In the genomic region with DNA sequence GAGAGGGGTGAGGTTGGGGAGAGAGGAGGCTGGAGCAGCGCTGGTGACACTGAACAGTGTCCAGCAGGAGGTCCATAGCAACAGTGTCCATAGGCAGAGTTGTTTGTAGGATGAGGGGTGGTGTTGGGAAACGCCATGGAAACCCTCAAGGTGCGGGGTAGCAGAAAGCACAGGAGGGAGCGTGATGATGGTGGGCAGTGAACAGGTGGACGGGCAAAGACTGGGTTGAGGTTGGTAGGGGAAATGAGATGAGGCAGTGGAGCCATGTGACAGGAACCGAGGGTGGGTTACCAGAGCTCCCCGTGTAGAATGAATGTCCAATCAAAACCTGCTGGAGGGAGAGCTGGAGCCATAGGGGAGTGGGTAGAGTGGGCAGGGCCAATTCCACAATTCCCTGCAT, we compare ENCODE assay signal across 23 cellular contexts. TPM values are rescaled to one million over a fixed set of nuclear protein-coding genes. Genes with fewer than 3 reads are reported as not detected.
DNase-seq lines count a peak whose midpoint lies in the region; ATAC-seq, FAIRE-seq and TF ChIP-seq lines count a peak whose summit lies in the region.
"Had no signal": no experiment of that assay in that cellular context is flagged by ENCODE, and none has a peak within 500 bp of the region (broad histone marks: within the 10 kb centered on the region; RNA-seq: fewer than 3 reads in every experiment).

No MANE protein-coding gene starts in this region.

- H3K36me3 Mint-ChIP-seq in activated B cell treated with CpG ODN at 0.5 μM for 24 hours (ENCODE audit: low read depth), result no peaks in the 10 kb centered on the region
- no peaks in the 10 kb centered on the region for H3K36me3 Mint-ChIP-seq in neural progenitor cell

- H3K9me3 ChIP-seq in neural progenitor cell (ENCODE audit: low read depth), result no peaks in the 10 kb centered on the region
- H3K9me3 ChIP-seq: SJCRH30 had no signal

- peak; percentile 22 for DNase-seq in NCI-H748 (lab: John Stamatoyannopoulos, UW; ENCODE audit: unreplicated experiment)
- DNase-seq in NCI-H748 treated with DMSO at 0.1 percent for 48 hours (lab: John Stamatoyannopoulos, UW), result no peak
- DNase-seq in GM18507 (ENCODE audit: extremely low spot score, insufficient read length, low read depth), result no peak
- no peak for DNase-seq in activated B cell treated with CpG ODN at 0.5 μM for 24 hours
- DNase-seq in neural progenitor cell (ENCODE audit: low spot score), result no peak
- no peak for DNase-seq in LoVo (ENCODE audit: low spot score)
- no peak for DNase-seq in NCI-H2029 treated with DMSO at 0.1 percent for 48 hours (lab: John Stamatoyannopoulos, UW)
- DNase-seq: CD4-positive, alpha-beta T cell; DMS153; GF-D8; GM23248; IMR-90; MM.1S; NCI-H1092; NCI-H146; NCI-H2081 treated with DMSO at 0.1 percent for 48 hours; NCI-H510A; NCI-H82; SJCRH30 had no signal

- H3F3A ChIP-seq in neural progenitor cell (ENCODE audit: low read depth), result peaks cover 25% of the 10 kb centered on the region

- H3K27ac ChIP-seq in neural progenitor cell, result no peak overlapping the region
- H3K27ac ChIP-seq: 22Rv1, GM23248, SJCRH30 had no signal

- CTCF ChIA-PET in activated B cell treated with CpG ODN at 0.5 μM for 24 hours (lab: Charles Lee), result interaction anchor here (1.1 to 1.7 kb wide), 5 partner anchors 11 to 134 kb away, joined by 3 to 9 read pairs (median 4); partner anchors contain the start of gene HLA-DPA1

- no peaks in the 10 kb centered on the region for H3K79me2 ChIP-seq in neural progenitor cell (ENCODE audit: low read depth)

- peaks cover 8% of the 10 kb centered on the region for H3K4me1 ChIP-seq in neural progenitor cell
- H3K4me1 ChIP-seq: SJCRH30 had no signal

- H3K27ac Mint-ChIP-seq in activated B cell treated with CpG ODN at 0.5 μM for 24 hours (peak overlapping the region; percentile 73), neural progenitor cell (no peak overlapping the region)
- H3K27ac Mint-ChIP-seq: CD4-positive, alpha-beta T cell had no signal

- no peak overlapping the region for H3K4me3 ChIP-seq in neural progenitor cell
- H3K4me3 ChIP-seq: GM23248, SJCRH30 had no signal

- TF ChIP-seq CTCF in activated B cell treated with CpG ODN at 0.5 μM for 24 hours (IDR thresholded peaks at IDR 0.05) (no peak), neural progenitor cell (IDR thresholded peaks at IDR 0.05) (no peak)

- no peak for ATAC-seq in activated B cell treated with CpG ODN at 0.5 μM for 24 hours (ENCODE audit: low read depth)
- no peak for ATAC-seq in GM18511 (IDR thresholded peaks at IDR 0.05; ENCODE audit: unreplicated experiment)
- ATAC-seq: HCT116 had no signal

- no peaks in the 10 kb centered on the region for H3K36me3 ChIP-seq in neural progenitor cell
- H3K36me3 ChIP-seq: SJCRH30 had no signal

- H3K9ac ChIP-seq in neural progenitor cell, result no peak overlapping the region
- H3K9ac ChIP-seq: GM23248 had no signal

- H3K4me1 Mint-ChIP-seq in activated B cell treated with CpG ODN at 0.5 μM for 24 hours, result peaks cover 69% of the 10 kb centered on the region
- peaks cover 14% of the 10 kb centered on the region for H3K4me1 Mint-ChIP-seq in neural progenitor cell

- intact Hi-C loops in activated B cell treated with CpG ODN at 0.5 μM for 24 hours (cut with micrococcal nuclease), result loop anchor here (2.0 to 5.0 kb wide), 2 partner anchors 36 to 87 kb away; partner anchors contain the start of genes HLA-DPB1, RXRB and SLC39A7

- H3K27me3 ChIP-seq in neural progenitor cell, result peaks cover 62% of the 10 kb centered on the region

- no peak overlapping the region for H3K4me2 ChIP-seq in neural progenitor cell

- H3K4me3 Mint-ChIP-seq in activated B cell treated with CpG ODN at 0.5 μM for 24 hours, result peak overlapping the region; percentile 76
- H3K4me3 Mint-ChIP-seq in neural progenitor cell, result peak overlapping the region; percentile 20
- H3K4me3 Mint-ChIP-seq: CD4-positive, alpha-beta T cell had no signal

- peak; percentile 56 for FAIRE-seq in GM18507 (lab: Jason Lieb, UNC)
- FAIRE-seq: HTR-8/SVneo had no signal

- H3K27me3 Mint-ChIP-seq in activated B cell treated with CpG ODN at 0.5 μM for 24 hours, result peaks cover 9% of the 10 kb centered on the region
- peaks cover 28% of the 10 kb centered on the region for H3K27me3 Mint-ChIP-seq in neural progenitor cell (ENCODE audit: insufficient read depth, low read depth)

- H4K20me1 ChIP-seq in neural progenitor cell (ENCODE audit: low read depth), result no peaks in the 10 kb centered on the region

- POLR2A ChIA-PET in activated B cell treated with CpG ODN at 0.5 μM for 24 hours (lab: Charles Lee), result interaction anchor here (0.6 to 2.1 kb wide), 12 partner anchors 25 to 1522 kb away, joined by 3 to 13 read pairs (median 5); partner anchors contain the start of genes HLA-DPA1, HLA-DPB1 and PSMB8

- H3K9me3 Mint-ChIP-seq in activated B cell treated with CpG ODN at 0.5 μM for 24 hours (no peaks in the 10 kb centered on the region), neural progenitor cell (no peaks in the 10 kb centered on the region)
- H3K9me3 Mint-ChIP-seq: CD4-positive, alpha-beta T cell had no signal

- H2AFZ ChIP-seq in neural progenitor cell (replicated peaks), result no peak overlapping the region
- H2AFZ ChIP-seq: GM23248 had no signal

RNA-seq across cellular contexts. Expression of gene HLA-DPB1, which starts 37.9 kb away (rescaled TPM):
- 853 and 854 TPM in 2 replicates for total RNA-seq in activated B cell treated with CpG ODN at 0.5 μM for 24 hours
- 8.0 and 23.3 TPM in 2 replicates for total RNA-seq in neural progenitor cell (ENCODE audit: low replicate concordance)
- total RNA-seq: SJCRH30 had no signal

RNA-seq across cellular contexts. Expression of gene HLA-DPA1, which starts 40.3 kb away (rescaled TPM):
- total RNA-seq in activated B cell treated with CpG ODN at 0.5 μM for 24 hours (718 and 730 TPM in 2 replicates), neural progenitor cell (ENCODE audit: low replicate concordance) (1.5 and 2.8 TPM in 2 replicates)
- total RNA-seq: IMR-90, SJCRH30 had no signal

Comparison
In these comparisons a context has a peak if more than half of its experiments do, and no peak if none do; other contexts are left out.
1. RNA of gene HLA-DPB1, which starts 37.9 kb away (total RNA-seq): 853 to 854 TPM in activated B cell treated with CpG ODN at 0.5 μM for 24 hours; 8.0 to 23.3 TPM in neural progenitor cell; every median in the first group is over 10 times any median in the second.
2. RNA of gene HLA-DPA1, which starts 40.3 kb away (total RNA-seq): 718 to 730 TPM in activated B cell treated with CpG ODN at 0.5 μM for 24 hours; 1.5 to 2.8 TPM in neural progenitor cell; every median in the first group is over 100 times any median in the second.